21 cellular contexts compared by ENCODE assay signal in genomic region chr9:19199012-19199411, GRCh38. TPM values are rescaled to one million over a fixed set of nuclear protein-coding genes. Genes with fewer than 3 reads are reported as not detected.
DNase-seq lines count a peak whose midpoint lies in the region; ATAC-seq and TF ChIP-seq lines count a peak whose summit lies in the region.
"Had no signal": no experiment of that assay in that cellular context is flagged by ENCODE, and none has a peak within 500 bp of the region (broad histone marks: within the 10 kb centered on the region; RNA-seq: fewer than 3 reads in every experiment).

No MANE protein-coding gene starts in this region.

- 77% methylated on average over 2 of the region's 2 CpGs for WGBS in SK-N-SH (ENCODE audit: low lambda C conversion rate)
- no CpG with 5 or more reads among the region's 2 CpGs for WGBS in mesendoderm (ENCODE audit: extremely low coverage, insufficient coverage, low lambda C conversion rate)

- no peak overlapping the region for H2AFZ ChIP-seq in DND-41 (ENCODE audit: low read depth, low read length)
- no peak overlapping the region for H2AFZ ChIP-seq in SK-N-SH (ENCODE audit: low read depth)

- CTCF ChIA-PET in SK-N-SH (lab: Yijun Ruan, JAX): interaction anchor here (0.7 to 1.7 kb wide), 3 partner anchors 10 to 265 kb away, joined by 3 to 4 read pairs (median 4); no protein-coding TSS in a partner anchor
- CTCF ChIA-PET in CD8-positive, alpha-beta memory T cell (lab: Charles Lee): no interaction called here

- H3K4me2 ChIP-seq in DND-41 (ENCODE audit: insufficient read depth, low read length) (no peak overlapping the region), SK-N-SH (no peak overlapping the region), mesendoderm (ENCODE audit: low read length) (no peak overlapping the region)

- no peak overlapping the region for H3K9ac ChIP-seq in DND-41 (ENCODE audit: low read depth, low read length)
- H3K9ac ChIP-seq in SK-N-SH: no peak overlapping the region
- no peak overlapping the region for H3K9ac ChIP-seq in mesendoderm (ENCODE audit: low read length)

- H3K36me3 Mint-ChIP-seq in activated T-helper 2 cell treated with anti-CD3 and anti-CD28 coated beads, Interferon-gamma antibody, Interleukin-2, Interleukin-4, amounts not matched to agents 10 μg/mL and 5 μg/mL and 100 μg/mL, durations not matched to agents 14 hours and 24 hours and 36 hours (ENCODE audit: low read depth): no peaks in the 10 kb centered on the region
- no peaks in the 10 kb centered on the region for H3K36me3 Mint-ChIP-seq in CD8-positive, alpha-beta memory T cell

- H2AK5ac ChIP-seq in mesendoderm (ENCODE audit: low read length): no peak overlapping the region

- TF ChIP-seq CTCF in DND-41 (IDR thresholded peaks at IDR 0.05; ENCODE audit: borderline replicate concordance, extremely low read depth, low read length, poor library complexity, severe bottlenecking) (no peak), SK-N-SH (IDR thresholded peaks at IDR 0.05) (no peak)

- no peak overlapping the region for H4K5ac ChIP-seq in mesendoderm (ENCODE audit: low read length)

- H3K9me3 ChIP-seq in DND-41 (ENCODE audit: insufficient read depth, low read length, severe bottlenecking): no peaks in the 10 kb centered on the region
- no peaks in the 10 kb centered on the region for H3K9me3 ChIP-seq in SK-N-SH
- no peaks in the 10 kb centered on the region for H3K9me3 ChIP-seq in CD8-positive, alpha-beta memory T cell (ENCODE audit: low read length)
- H3K9me3 ChIP-seq: SJCRH30 had no signal

- H3K9me2 ChIP-seq in SK-N-SH: no peaks in the 10 kb centered on the region

- no peak overlapping the region for H3K18ac ChIP-seq in mesendoderm (ENCODE audit: low read length)

- H3F3A ChIP-seq in SK-N-SH (replicated peaks; ENCODE audit: insufficient read depth): no peaks in the 10 kb centered on the region

- H3K4me3 ChIP-seq in DND-41 (ENCODE audit: low read depth in 1 of 2, low read length in 2 of 2): no peak overlapping the region
- no peak overlapping the region for H3K4me3 ChIP-seq in SK-N-SH (ENCODE audit: low read depth in 2 of 2, low read length in 1 of 2)
- no peak overlapping the region for H3K4me3 ChIP-seq in mesendoderm (ENCODE audit: low read length)
- no peak overlapping the region for H3K4me3 ChIP-seq in CD8-positive, alpha-beta memory T cell (ENCODE audit: low read length)
- H3K4me3 ChIP-seq: GM12878, SJCRH30 had no signal

- no peak overlapping the region for H3K4ac ChIP-seq in mesendoderm (ENCODE audit: low read depth, low read length)

- peak; percentile 37; the same call in 2 of the 3 replicates for ATAC-seq in DND-41 (ENCODE audit: insufficient read depth, low read depth)
- no peak for ATAC-seq in left ventricle myocardium superior
- ATAC-seq: GM12878 had no signal

- H3K36me3 ChIP-seq in DND-41 (ENCODE audit: insufficient read depth, low read length) (no peaks in the 10 kb centered on the region), SK-N-SH (replicated peaks in 1 of 2; ENCODE audit: control insufficient read depth in 1 of 2, insufficient read depth in 2 of 2, low read length in 1 of 2) (no peaks in the 10 kb centered on the region), mesendoderm (ENCODE audit: control insufficient read depth, insufficient read depth, low read length) (no peaks in the 10 kb centered on the region)
- H3K36me3 ChIP-seq in CD8-positive, alpha-beta memory T cell (ENCODE audit: insufficient read depth, low read length): no peaks in the 10 kb centered on the region
- H3K36me3 ChIP-seq: SJCRH30 had no signal

- no peaks in the 10 kb centered on the region for H3K79me1 ChIP-seq in mesendoderm (ENCODE audit: low read length)

- no peaks in the 10 kb centered on the region for H3K79me2 ChIP-seq in DND-41 (ENCODE audit: insufficient read depth, low read length)
- no peaks in the 10 kb centered on the region for H3K79me2 ChIP-seq in SK-N-SH (ENCODE audit: insufficient read depth)
- H3K79me2 ChIP-seq in mesendoderm (ENCODE audit: control insufficient read depth, insufficient read depth, low read length): no peaks in the 10 kb centered on the region

- no peak overlapping the region for H4K8ac ChIP-seq in mesendoderm (ENCODE audit: low read depth, low read length)

- no peaks in the 10 kb centered on the region for H3K27me3 Mint-ChIP-seq in activated T-helper 2 cell treated with anti-CD3 and anti-CD28 coated beads, Interferon-gamma antibody, Interleukin-2, Interleukin-4, amounts not matched to agents 10 μg/mL and 5 μg/mL and 100 μg/mL, durations not matched to agents 14 hours and 24 hours and 36 hours (ENCODE audit: low read depth)
- H3K27me3 Mint-ChIP-seq in CD8-positive, alpha-beta memory T cell: no peaks in the 10 kb centered on the region

- 0 out of 2 replicates have a peak, but pooled peaks cover 2% of the 10 kb centered on the region for H3K4me1 ChIP-seq in DND-41 (ENCODE audit: insufficient read depth, low read length)
- peaks cover 0 to 3% of the 10 kb centered on the region in 2 experiments; a peak in 1 of 4 replicates for H3K4me1 ChIP-seq in SK-N-SH (ENCODE audit: control insufficient read depth in 1 of 2, insufficient read depth in 2 of 2, low read depth in 1 of 2, low read length in 1 of 2)
- peaks cover 5% of the 10 kb centered on the region for H3K4me1 ChIP-seq in mesendoderm (ENCODE audit: control insufficient read depth, low read depth, low read length)
- no peaks in the 10 kb centered on the region for H3K4me1 ChIP-seq in CD8-positive, alpha-beta memory T cell (ENCODE audit: insufficient read depth, low read length)
- H3K4me1 ChIP-seq: SJCRH30 had no signal

- TF ChIP-seq EP300 in SK-N-SH (IDR thresholded peaks at IDR 0.05; ENCODE audit: borderline replicate concordance in 1 of 2, low read depth in 1 of 2, low read length in 1 of 2): peak in 1 of 2 experiments; percentile 56; a peak in 1 of 4 replicates

- no peaks in the 10 kb centered on the region for H4K20me1 ChIP-seq in DND-41 (ENCODE audit: insufficient read depth, low read length)
- no peaks in the 10 kb centered on the region for H4K20me1 ChIP-seq in SK-N-SH (ENCODE audit: insufficient read depth)

- no peak for TF ChIP-seq RAD21 in SK-N-SH (IDR thresholded peaks at IDR 0.05; ENCODE audit: low read length)

- no peaks in the 10 kb centered on the region for H3K27me3 ChIP-seq in DND-41 (ENCODE audit: insufficient read depth, low read length, poor library complexity)
- H3K27me3 ChIP-seq in SK-N-SH (ENCODE audit: insufficient read depth): no peaks in the 10 kb centered on the region
- H3K27me3 ChIP-seq in mesendoderm (ENCODE audit: insufficient read depth, low read length, poor library complexity): no peaks in the 10 kb centered on the region
- no peaks in the 10 kb centered on the region for H3K27me3 ChIP-seq in CD8-positive, alpha-beta memory T cell (ENCODE audit: insufficient read depth, low read length, poor library complexity, severe bottlenecking)
- H3K27me3 ChIP-seq: SJCRH30 had no signal

- DNase-seq in DND-41: no peak
- peak; percentile 19 for DNase-seq in SK-N-SH
- no peak for DNase-seq in activated T-helper 2 cell treated with anti-CD3 and anti-CD28 coated beads, Interferon-gamma antibody, Interleukin-2, Interleukin-4, amounts not matched to agents 10 μg/mL and 5 μg/mL and 100 μg/mL, durations not matched to agents 14 hours and 24 hours and 36 hours (ENCODE audit: low spot score)
- peak; percentile 60 for DNase-seq in mesendoderm
- DNase-seq in activated naive CD4-positive, alpha-beta T cell treated with anti-CD3 and anti-CD28 coated beads, Interleukin-2, amount 50 U/mL, for 16 hours: no peak
- no peak for DNase-seq in left ventricle myocardium superior
- DNase-seq in NCI-H1930 (lab: John Stamatoyannopoulos, UW): no peak
- no peak for DNase-seq in CD8-positive, alpha-beta memory T cell
- DNase-seq: 8988T, AML-193, C1 segment of cervical spinal cord, DMS53, H7, NCI-H1092, NCI-H1436, NCI-H2029, NCI-H226, NCI-H524, NCI-H774, SJCRH30 had no signal

- POLR2A ChIA-PET in SK-N-SH (lab: Yijun Ruan, JAX): interaction anchor here (0.6 kb wide), 1 partner anchor 31 kb away, joined by 3 read pairs; no protein-coding TSS in a partner anchor
- POLR2A ChIA-PET in CD8-positive, alpha-beta memory T cell (lab: Charles Lee): no interaction called here

- H2BK15ac ChIP-seq in mesendoderm (replicated peaks; ENCODE audit: low read depth): no peak overlapping the region

- H3K9me3 Mint-ChIP-seq in activated T-helper 2 cell treated with anti-CD3 and anti-CD28 coated beads, Interferon-gamma antibody, Interleukin-2, Interleukin-4, amounts not matched to agents 10 μg/mL and 5 μg/mL and 100 μg/mL, durations not matched to agents 14 hours and 24 hours and 36 hours: no peaks in the 10 kb centered on the region
- H3K9me3 Mint-ChIP-seq in CD8-positive, alpha-beta memory T cell: no peaks in the 10 kb centered on the region

- peaks cover 15% of the 10 kb centered on the region for H3K4me1 Mint-ChIP-seq in activated T-helper 2 cell treated with anti-CD3 and anti-CD28 coated beads, Interferon-gamma antibody, Interleukin-2, Interleukin-4, amounts not matched to agents 10 μg/mL and 5 μg/mL and 100 μg/mL, durations not matched to agents 14 hours and 24 hours and 36 hours (ENCODE audit: low read depth)
- H3K4me1 Mint-ChIP-seq in CD8-positive, alpha-beta memory T cell: peaks cover 0 to 2% (median 0%) of the 10 kb centered on the region in 3 donors

- H3K4me3 Mint-ChIP-seq in activated T-helper 2 cell treated with anti-CD3 and anti-CD28 coated beads, Interferon-gamma antibody, Interleukin-2, Interleukin-4, amounts not matched to agents 10 μg/mL and 5 μg/mL and 100 μg/mL, durations not matched to agents 14 hours and 24 hours and 36 hours (ENCODE audit: low read depth): no peak overlapping the region
- no peak overlapping the region for H3K4me3 Mint-ChIP-seq in CD8-positive, alpha-beta memory T cell

- H3K56ac ChIP-seq in mesendoderm (ENCODE audit: low read length): no peak overlapping the region

- H3K27ac Mint-ChIP-seq in activated T-helper 2 cell treated with anti-CD3 and anti-CD28 coated beads, Interferon-gamma antibody, Interleukin-2, Interleukin-4, amounts not matched to agents 10 μg/mL and 5 μg/mL and 100 μg/mL, durations not matched to agents 14 hours and 24 hours and 36 hours: peak overlapping the region; percentile 49
- H3K27ac Mint-ChIP-seq in CD8-positive, alpha-beta memory T cell: no peak overlapping the region

- H3K27ac ChIP-seq in DND-41 (ENCODE audit: low read length) (no peak overlapping the region), SK-N-SH (ENCODE audit: low read depth in 2 of 2, low read length in 1 of 2) (no peak overlapping the region), mesendoderm (ENCODE audit: low read depth, low read length) (no peak overlapping the region)
- H3K27ac ChIP-seq in CD8-positive, alpha-beta memory T cell (ENCODE audit: low read depth, low read length): no peak overlapping the region
- H3K27ac ChIP-seq: SJCRH30 had no signal

- intact Hi-C loops in activated T-helper 2 cell treated with anti-CD3 and anti-CD28 coated beads, Interferon-gamma antibody, Interleukin-2, Interleukin-4, amounts not matched to agents 10 μg/mL and 5 μg/mL and 100 μg/mL, durations not matched to agents 14 hours and 24 hours and 36 hours (cut with micrococcal nuclease): loop anchor here (2.0 kb wide), 1 partner anchor 14 kb away; no protein-coding TSS in a partner anchor
- intact Hi-C loops in left ventricle myocardium superior (cut with micrococcal nuclease): no loop called here

- H2BK5ac ChIP-seq in mesendoderm (ENCODE audit: low read length): no peak overlapping the region

- H2BK120ac ChIP-seq in mesendoderm (ENCODE audit: low read depth, low read length): no peak overlapping the region

- H3K23ac ChIP-seq in mesendoderm (ENCODE audit: low read length): no peak overlapping the region

RNA-seq across cellular contexts. Expression of gene DENND4C, which starts 31.5 kb away (rescaled TPM):
- 7.5 and 11.2 TPM in 2 replicates for polyA plus RNA-seq in SK-N-SH (2012; rRNA removed)
- 10.1 and 10.9 TPM in 2 replicates for polyA plus RNA-seq in SK-N-SH (2012; cell fraction: cytosol; rRNA removed)
- 8.0 and 17.5 TPM in 2 replicates for polyA plus RNA-seq in SK-N-SH (2012; cell fraction: nucleus; rRNA removed)
- total RNA-seq in activated T-helper 2 cell treated with anti-CD3 and anti-CD28 coated beads, Interferon-gamma antibody, Interleukin-2, Interleukin-4, amounts not matched to agents 10 μg/mL and 5 μg/mL and 100 μg/mL, durations not matched to agents 14 hours and 24 hours and 36 hours: 19.0 and 25.0 TPM in 2 replicates
- polyA plus RNA-seq in mesendoderm (2013, experiment 1 of 2): 4.2 TPM
- polyA plus RNA-seq in mesendoderm (2013, experiment 2 of 2): 4.1 TPM
- 22.8 TPM for total RNA-seq in left ventricle myocardium superior
- 10 to 100 TPM; 19.8 to 20.0 TPM for total RNA-seq in CD8-positive, alpha-beta memory T cell
- polyA plus RNA-seq in CD8-positive, alpha-beta memory T cell: 46.6 TPM

Comparison
In these comparisons a context has a peak if more than half of its experiments do, and no peak if none do; other contexts are left out.
1. DNase-seq: peak in SK-N-SH (single experiment) and mesendoderm (single experiment); none in DND-41 (single experiment), activated T-helper 2 cell treated with anti-CD3 and anti-CD28 coated beads, Interferon-gamma antibody, Interleukin-2, Interleukin-4, amounts not matched to agents 10 μg/mL and 5 μg/mL and 100 μg/mL, durations not matched to agents 14 hours and 24 hours and 36 hours (single experiment), activated naive CD4-positive, alpha-beta T cell treated with anti-CD3 and anti-CD28 coated beads, Interleukin-2, amount 50 U/mL, for 16 hours (single experiment), left ventricle myocardium superior (single experiment), NCI-H1930 (0 of 2) and CD8-positive, alpha-beta memory T cell (0 of 5).